ENCODE assay signal across 28 cellular contexts in the genomic region with DNA sequence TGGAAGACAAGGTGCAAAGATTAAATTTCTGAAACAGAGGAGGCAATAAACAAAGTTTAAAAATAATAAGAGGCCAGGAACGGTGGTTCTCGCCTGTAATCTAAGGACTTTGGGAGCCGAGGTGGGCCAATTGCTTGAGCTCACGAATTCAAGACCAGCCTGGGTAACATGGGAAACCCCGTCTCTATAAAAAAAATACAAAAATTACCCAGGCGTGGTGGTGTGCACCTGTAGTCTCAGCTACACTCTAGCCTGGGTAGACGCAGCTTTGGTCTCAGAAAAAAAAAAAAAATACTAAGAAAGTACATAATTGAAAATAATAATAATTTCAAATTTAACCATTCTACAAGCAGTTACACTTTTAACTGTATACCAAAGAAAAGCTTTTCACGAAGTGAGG.
"Had no signal": no experiment of that assay in that cellular context is flagged by ENCODE, and none has a peak within 500 bp of the region (broad histone marks: within the 10 kb centered on the region; RNA-seq: fewer than 3 reads in every experiment).

No MANE protein-coding gene starts in this region.

- DNase-seq: islet precursor cell; left ventricle myocardium inferior; mesendoderm; naive B cell; natural killer cell; nephron progenitor cell; occipital lobe; ovary; posterior cingulate gyrus; retina; right cardiac atrium; small intestine; spleen; stimulated activated CD4-positive, alpha-beta T cell treated with anti-CD3 and anti-CD28 coated beads, Interleukin-4, amount 100 ng/mL, for 24 hours; stimulated activated naive CD4-positive, alpha-beta T cell treated with Interleukin-2 at 50 U/mL for 16 hours; stimulated activated naive CD8-positive, alpha-beta T cell treated with anti-CD3 and anti-CD28 coated beads, Interleukin-15, amount 100 ng/mL, for 72 hours; substantia nigra; uterus had no signal

- ATAC-seq: natural killer cell; right cardiac atrium; sciatic nerve; stimulated activated effector memory CD8-positive, alpha-beta T cell treated with anti-CD3 and anti-CD28 coated beads, Interleukin-12 subunit alpha, Interleukin-12 subunit beta, amount 100 ng/mL, for 72 hours; stimulated activated naive CD8-positive, alpha-beta T cell treated with anti-CD3 and anti-CD28 coated beads, Interleukin-15, amount 100 ng/mL, for 72 hours had no signal

- H3K4me2 ChIP-seq: hepatocyte, neural progenitor cell had no signal

- H3K27ac Mint-ChIP-seq: mesothelial cell of epicardium; natural killer cell; nephron progenitor cell; neural progenitor cell; stimulated activated effector memory CD8-positive, alpha-beta T cell treated with anti-CD3 and anti-CD28 coated beads, Interleukin-12 subunit alpha, Interleukin-12 subunit beta, amount 100 ng/mL, for 72 hours; stimulated activated naive CD8-positive, alpha-beta T cell treated with anti-CD3 and anti-CD28 coated beads, Interleukin-15, amount 100 ng/mL, for 72 hours; type B pancreatic cell had no signal

- H3K4me1 Mint-ChIP-seq: mesothelial cell of epicardium; naive B cell; natural killer cell; nephron progenitor cell; neural progenitor cell; stimulated activated effector memory CD8-positive, alpha-beta T cell treated with anti-CD3 and anti-CD28 coated beads, Interleukin-12 subunit alpha, Interleukin-12 subunit beta, amount 100 ng/mL, for 72 hours; stimulated activated naive CD8-positive, alpha-beta T cell treated with anti-CD3 and anti-CD28 coated beads, Interleukin-15, amount 100 ng/mL, for 72 hours had no signal

- H3K9me3 Mint-ChIP-seq: mesothelial cell of epicardium; nephron progenitor cell; neural progenitor cell; stimulated activated naive CD8-positive, alpha-beta T cell treated with anti-CD3 and anti-CD28 coated beads, Interleukin-15, amount 100 ng/mL, for 72 hours; type B pancreatic cell had no signal

- H3K27me3 ChIP-seq: hepatocyte, neural progenitor cell, neutrophil, ovary, spleen, tibial nerve, uterus had no signal

- H3K27ac ChIP-seq: hepatocyte, left ventricle myocardium inferior, neural progenitor cell, neutrophil, ovary, prostate gland, spleen, tibial nerve, uterus had no signal

- H3K27me3 Mint-ChIP-seq: naive B cell; stimulated activated naive CD8-positive, alpha-beta T cell treated with anti-CD3 and anti-CD28 coated beads, Interleukin-15, amount 100 ng/mL, for 72 hours; type B pancreatic cell had no signal

- H2AFZ ChIP-seq: hepatocyte, neural progenitor cell had no signal

- H3K79me2 ChIP-seq: hepatocyte had no signal

- H3K36me3 ChIP-seq: left ventricle myocardium inferior, neural progenitor cell, neutrophil, ovary, prostate gland, spleen, tibial nerve, uterus had no signal

- H3K9ac ChIP-seq: neural progenitor cell had no signal

- H3K9me3 ChIP-seq: left ventricle myocardium inferior, neutrophil, ovary, prostate gland, tibial nerve, uterus had no signal

- H3K4me1 ChIP-seq: left ventricle myocardium inferior, neural progenitor cell, prostate gland, spleen, tibial nerve, uterus had no signal

- H3K4me3 ChIP-seq: hepatocyte, left ventricle myocardium inferior, lung, neural progenitor cell, ovary, prostate gland, spleen, tibial nerve, uterus had no signal

- H3K4me3 Mint-ChIP-seq: mesothelial cell of epicardium; naive B cell; natural killer cell; nephron progenitor cell; neural progenitor cell; stimulated activated effector memory CD8-positive, alpha-beta T cell treated with anti-CD3 and anti-CD28 coated beads, Interleukin-12 subunit alpha, Interleukin-12 subunit beta, amount 100 ng/mL, for 72 hours; stimulated activated naive CD8-positive, alpha-beta T cell treated with anti-CD3 and anti-CD28 coated beads, Interleukin-15, amount 100 ng/mL, for 72 hours; type B pancreatic cell had no signal
